In the genomic region with DNA sequence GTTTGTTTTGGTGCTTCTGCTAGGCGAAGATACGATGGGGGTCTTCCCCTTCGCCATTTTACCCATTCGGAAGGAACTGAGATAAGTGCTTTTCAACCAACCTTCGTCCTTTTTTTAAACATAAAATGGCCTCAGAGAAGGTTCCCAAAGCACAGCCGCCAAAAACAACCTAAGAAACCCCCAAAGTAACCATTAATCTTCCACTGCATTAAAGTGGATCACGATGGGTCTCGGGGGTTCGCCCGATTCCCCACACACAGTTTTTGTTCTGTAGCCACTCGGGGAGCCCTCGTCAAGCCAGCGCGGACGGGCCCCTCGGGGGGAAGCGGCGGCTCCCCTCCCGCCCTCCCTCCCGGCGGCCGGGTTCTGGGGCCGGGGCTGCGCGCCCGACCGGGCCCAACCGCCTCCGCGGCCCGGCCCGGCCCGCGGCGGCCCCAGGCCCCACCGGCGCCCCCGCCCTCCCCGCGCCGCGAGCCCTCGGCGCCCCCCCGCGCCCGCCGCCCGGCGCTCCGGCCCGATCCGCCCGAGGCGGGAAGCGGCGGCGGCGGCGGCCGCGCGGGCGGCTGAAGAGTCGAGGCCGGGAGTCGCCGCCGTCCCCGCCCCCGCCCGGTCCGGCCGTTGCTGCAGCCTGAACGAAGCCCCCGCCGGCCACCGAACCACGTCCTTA, we compare ENCODE assay signal across 8 cellular contexts. TPM values are rescaled to one million over a fixed set of nuclear protein-coding genes. Genes with fewer than 3 reads are reported as not detected.
A peak's percentile ranks its signal among the peaks of the same experiment; 100 is the strongest.
DNase-seq lines count a peak whose midpoint lies in the region; ATAC-seq and TF ChIP-seq lines count a peak whose summit lies in the region.

No MANE protein-coding gene starts in this region.

- H4K20me1 ChIP-seq in KMS-11 (ENCODE audit: insufficient read depth), result no peaks in the 10 kb centered on the region

- H3K79me2 ChIP-seq in KMS-11 (ENCODE audit: insufficient read depth, low read depth), result peaks cover 41% of the 10 kb centered on the region; the same call in 1 of the 2 replicates

- peak overlapping the region; percentile 99 for H3K9ac ChIP-seq in ES-I3 (ENCODE audit: low read depth, low read length)
- peak overlapping the region; percentile 97 for H3K9ac ChIP-seq in KMS-11

- DNase-seq in WERI-Rb-1, result peak; percentile 28
- DNase-seq in central memory CD4-positive, alpha-beta T cell, result peak; percentile 69
- peak; percentile 37 for DNase-seq in stimulated activated CD4-positive, alpha-beta T cell treated with anti-CD3 and anti-CD28 coated beads, Interleukin-4, amount 100 ng/mL, for 24 hours

- H3K27me3 ChIP-seq in KMS-11 (ENCODE audit: insufficient read depth, low read depth) (no peaks in the 10 kb centered on the region), WERI-Rb-1 (ENCODE audit: insufficient read depth, low read depth, severe bottlenecking) (no peaks in the 10 kb centered on the region), layer of hippocampus (ENCODE audit: control insufficient read depth, insufficient read depth, low read length) (no peaks in the 10 kb centered on the region)

- H3K9me3 ChIP-seq in ES-I3 (ENCODE audit: control insufficient read depth, insufficient read depth, low read length), result no peaks in the 10 kb centered on the region
- H3K9me3 ChIP-seq in WERI-Rb-1 (ENCODE audit: severe bottlenecking), result no peaks in the 10 kb centered on the region

- H3K4me1 ChIP-seq in ES-I3 (ENCODE audit: insufficient read depth, low read length) (peaks cover 16% of the 10 kb centered on the region), KMS-11 (ENCODE audit: low read depth, poor library complexity, severe bottlenecking) (peaks cover 26% of the 10 kb centered on the region)

- no peak for ATAC-seq in esophagus mucosa
- no peak for ATAC-seq in HG02884 (IDR thresholded peaks at IDR 0.05; ENCODE audit: unreplicated experiment)

- H3K27ac ChIP-seq in KMS-11 (peak overlapping the region; percentile 98), WERI-Rb-1 (peak overlapping the region; percentile 100), layer of hippocampus (ENCODE audit: low read depth, low read length) (peak overlapping the region; percentile 97)

- H3K4me2 ChIP-seq in KMS-11, result peak overlapping the region; percentile 90; the same call in 1 of the 2 replicates

- H3K4me3 ChIP-seq in KMS-11 (IDR thresholded peaks at IDR 0.05; ENCODE audit: insufficient read depth, low read depth, low read length) (no peak overlapping the region), WERI-Rb-1 (ENCODE audit: low read depth, low read length) (peak overlapping the region; percentile 89)

- no peaks in the 10 kb centered on the region for H3K36me3 ChIP-seq in ES-I3 (ENCODE audit: insufficient read depth, low read length)
- H3K36me3 ChIP-seq in KMS-11 (ENCODE audit: insufficient read depth), result no peaks in the 10 kb centered on the region
- peaks cover 19% of the 10 kb centered on the region for H3K36me3 ChIP-seq in WERI-Rb-1

- no peak overlapping the region; the same call in 1 of the 2 replicates for H2AFZ ChIP-seq in KMS-11 (ENCODE audit: low read depth)

- TF ChIP-seq CTCF in KMS-11 (conservative IDR thresholded peaks at IDR 0.05; ENCODE audit: low read depth, low read length), result no peak
- no peak for TF ChIP-seq CTCF in WERI-Rb-1 (IDR thresholded peaks at IDR 0.05; ENCODE audit: low read depth, low read length)

RNA-seq across cellular contexts. Expression of a gene that starts 0.8 kb away (rescaled TPM):
- 21.7 TPM for total RNA-seq in esophagus mucosa
